Comparison of ENCODE assay signal across 1 cellular context in the genomic region with DNA sequence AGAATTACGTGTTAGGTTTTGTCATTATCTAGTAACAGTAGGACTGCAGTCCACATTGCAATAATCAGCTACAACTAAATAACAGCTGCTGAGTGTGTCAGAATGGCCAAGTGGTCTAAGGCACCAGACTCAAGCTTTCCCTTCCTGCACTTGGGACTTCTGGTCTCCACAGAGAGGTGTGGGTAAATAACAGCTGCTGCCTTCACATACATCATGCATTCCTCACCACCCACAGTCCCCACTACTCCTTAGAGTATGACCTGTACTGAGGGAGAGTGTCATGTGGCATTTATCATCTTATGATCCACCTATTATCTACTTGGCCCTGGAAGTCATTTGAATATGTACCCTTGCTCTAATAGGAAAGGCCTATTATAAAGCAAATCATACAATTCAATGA.
TF ChIP-seq lines count a peak whose summit lies in the region.

No MANE protein-coding gene starts in this region.

TF ChIP-seq in HepG2, 621 proteins besides CTCF, POLR2A, EP300 and RAD21:
- TF ChIP-seq FOXC1 (CRISPR knock-in tag; IDR thresholded peaks at IDR 0.05; ENCODE audit: borderline replicate concordance) (no peak), SPEN (CRISPR knock-in tag; IDR thresholded peaks at IDR 0.05; ENCODE audit: low read depth) (no peak), ADNP (CRISPR knock-in tag; IDR thresholded peaks at IDR 0.05) (no peak), ZNF282 (IDR thresholded peaks at IDR 0.05; ENCODE audit: partially characterized antibody) (no peak), CBX5 (CRISPR knock-in tag; IDR thresholded peaks at IDR 0.05; ENCODE audit: borderline replicate concordance) (no peak), CENPX (CRISPR knock-in tag; IDR thresholded peaks at IDR 0.05) (no peak), KDM6A (CRISPR knock-in tag; IDR thresholded peaks at IDR 0.05; ENCODE audit: low read depth) (no peak)
- TF ChIP-seq, protein P1, sequence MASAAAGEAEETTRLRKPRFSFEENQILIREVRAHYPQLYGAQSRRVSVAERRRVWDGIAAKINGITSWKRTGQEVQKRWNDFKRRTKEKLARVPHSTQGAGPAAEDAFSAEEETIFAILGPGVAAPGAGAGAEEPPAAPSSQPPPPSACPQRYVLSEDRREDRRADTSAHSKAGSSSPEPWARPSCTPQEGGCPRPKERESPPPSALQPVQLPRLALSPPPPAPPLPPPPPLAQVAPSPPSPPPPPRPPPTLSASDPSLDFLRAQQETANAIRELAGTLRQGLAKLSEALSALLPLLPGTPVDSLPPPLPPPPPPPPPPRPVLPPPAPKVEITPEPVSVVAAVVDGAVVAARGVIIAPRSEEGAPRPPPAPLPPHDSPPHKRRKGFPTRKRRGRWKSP (CRISPR knock-in tag; IDR thresholded peaks at IDR 0.05): no peak
- TF ChIP-seq, protein P2, sequence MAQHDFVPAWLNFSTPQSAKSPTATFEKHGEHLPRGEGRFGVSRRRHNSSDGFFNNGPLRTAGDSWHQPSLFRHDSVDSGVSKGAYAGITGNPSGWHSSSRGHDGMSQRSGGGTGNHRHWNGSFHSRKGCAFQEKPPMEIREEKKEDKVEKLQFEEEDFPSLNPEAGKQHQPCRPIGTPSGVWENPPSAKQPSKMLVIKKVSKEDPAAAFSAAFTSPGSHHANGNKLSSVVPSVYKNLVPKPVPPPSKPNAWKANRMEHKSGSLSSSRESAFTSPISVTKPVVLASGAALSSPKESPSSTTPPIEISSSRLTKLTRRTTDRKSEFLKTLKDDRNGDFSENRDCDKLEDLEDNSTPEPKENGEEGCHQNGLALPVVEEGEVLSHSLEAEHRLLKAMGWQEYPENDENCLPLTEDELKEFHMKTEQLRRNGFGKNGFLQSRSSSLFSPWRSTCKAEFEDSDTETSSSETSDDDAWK (CRISPR knock-in tag; IDR thresholded peaks at IDR 0.05): no peak
